In genomic region chr5:32277782-32278181, GRCh38 we compare ENCODE assay signal across 11 cellular contexts. TPM values are rescaled to one million over a fixed set of nuclear protein-coding genes. Genes with fewer than 3 reads are reported as not detected.
DNase-seq lines count a peak whose midpoint lies in the region; ATAC-seq, FAIRE-seq and TF ChIP-seq lines count a peak whose summit lies in the region.
"Had no signal": no experiment of that assay in that cellular context is flagged by ENCODE, and none has a peak within 500 bp of the region (broad histone marks: within the 10 kb centered on the region; RNA-seq: fewer than 3 reads in every experiment).

No MANE protein-coding gene starts in this region.

- H4K5ac ChIP-seq in IMR-90 (ENCODE audit: low read depth, low read length): no peak overlapping the region

- no peak overlapping the region for H2AFZ ChIP-seq in IMR-90 (replicated peaks; ENCODE audit: low read length, poor library complexity)

- H3K4ac ChIP-seq in IMR-90 (ENCODE audit: low read depth, low read length): no peak overlapping the region

- H3K4me3 ChIP-seq in IMR-90 (ENCODE audit: insufficient read depth, low read depth, low read length): no peak overlapping the region
- H3K4me3 ChIP-seq in prostate gland: no peak overlapping the region
- H3K4me3 ChIP-seq: ascending aorta had no signal

- H3K27me3 Mint-ChIP-seq in neural crest cell (ENCODE audit: low read depth): no peaks in the 10 kb centered on the region

- intact Hi-C loops in IMR-90 (cut with micrococcal nuclease): no loop called here
- intact Hi-C loops in prostate gland (cut with DNase I): no loop called here

- no peak overlapping the region for H3K27ac ChIP-seq in IMR-90 (ENCODE audit: insufficient read depth, low read length)
- no peak overlapping the region for H3K27ac ChIP-seq in prostate gland

- H2AK9ac ChIP-seq in IMR-90 (replicated peaks; ENCODE audit: low read depth, low read length, poor library complexity): no peak overlapping the region

- no peak overlapping the region for H3K4me3 Mint-ChIP-seq in neural crest cell

- H3K9me1 ChIP-seq in IMR-90 (ENCODE audit: insufficient read depth, low read length): peaks cover 11% of the 10 kb centered on the region

- no peak for TF ChIP-seq CTCF in IMR-90 (conservative IDR thresholded peaks at IDR 0.05; ENCODE audit: low read depth, low read length)
- TF ChIP-seq CTCF in neural crest cell (conservative IDR thresholded peaks at IDR 0.05): no peak
- no peak for TF ChIP-seq CTCF in prostate gland (IDR thresholded peaks at IDR 0.05)

- H2BK20ac ChIP-seq in IMR-90 (ENCODE audit: low read depth, low read length): no peak overlapping the region

- no peaks in the 10 kb centered on the region for H3K9me3 ChIP-seq in IMR-90 (ENCODE audit: control insufficient read depth, insufficient read depth, low read length)
- no peaks in the 10 kb centered on the region for H3K9me3 ChIP-seq in prostate gland
- H3K9me3 ChIP-seq: ascending aorta had no signal

- peak overlapping the region; percentile 34; the same call in 1 of the 2 replicates for H3K23ac ChIP-seq in IMR-90 (ENCODE audit: low read depth, low read length)

- H3K9me3 Mint-ChIP-seq in neural crest cell: no peaks in the 10 kb centered on the region

- no peak overlapping the region for H2BK5ac ChIP-seq in IMR-90 (ENCODE audit: low read depth, low read length, poor library complexity, severe bottlenecking)

- H3K4me1 Mint-ChIP-seq in neural crest cell: peaks cover 29% of the 10 kb centered on the region

- no peak for FAIRE-seq in GM12891 (lab: Jason Lieb, UNC)

- no peak overlapping the region for H2BK120ac ChIP-seq in IMR-90 (ENCODE audit: low read depth, low read length)

- H3K14ac ChIP-seq in IMR-90 (replicated peaks; ENCODE audit: low read depth, low read length): no peak overlapping the region

- H3K79me1 ChIP-seq in IMR-90 (ENCODE audit: low read depth in 1 of 2, low read length in 2 of 2): peaks cover 37 to 45% of the 10 kb centered on the region in 2 experiments

- no peak for ATAC-seq in IMR-90 (ENCODE audit: low read depth)
- ATAC-seq in HG02763 (IDR thresholded peaks at IDR 0.05; ENCODE audit: unreplicated experiment): no peak

- in situ Hi-C loops in IMR-90 (cut with MboI; ENCODE audit: low sequenced_read_pairs): no loop called here

- no peak overlapping the region for H2AK5ac ChIP-seq in IMR-90 (ENCODE audit: low read depth, low read length)

- H3K18ac ChIP-seq in IMR-90 (ENCODE audit: low read depth, low read length): peak overlapping the region; percentile 30; the same call in 1 of the 2 replicates

- POLR2A ChIA-PET in IMR-90 (lab: Charles Lee; ENCODE audit: unreplicated experiment): no interaction called here

- H4K91ac ChIP-seq in IMR-90 (ENCODE audit: insufficient read depth, low read depth, low read length): no peak overlapping the region

- CTCF ChIA-PET in IMR-90 (lab: Yijun Ruan, JAX): no interaction called here

- no peak overlapping the region for H3K56ac ChIP-seq in IMR-90 (ENCODE audit: extremely low read depth, insufficient read depth, low read length)

- H3K27ac Mint-ChIP-seq in neural crest cell (ENCODE audit: unreplicated experiment): peak overlapping the region; percentile 96

- no peak overlapping the region for H3K9ac ChIP-seq in IMR-90 (ENCODE audit: low read depth, low read length)

- H3K36me3 Mint-ChIP-seq in neural crest cell (ENCODE audit: low read depth): peaks cover 3% of the 10 kb centered on the region

- H3K27me3 ChIP-seq in IMR-90 (ENCODE audit: control insufficient read depth, insufficient read depth, low read length): no peaks in the 10 kb centered on the region
- H3K27me3 ChIP-seq in prostate gland (replicated peaks; ENCODE audit: insufficient read depth): no peaks in the 10 kb centered on the region
- H3K27me3 ChIP-seq: ascending aorta had no signal

- TF ChIP-seq RAD21 in IMR-90 (IDR thresholded peaks at IDR 0.05; ENCODE audit: low read length): no peak

- peaks cover 8% of the 10 kb centered on the region for H3K36me3 ChIP-seq in IMR-90 (ENCODE audit: control insufficient read depth, insufficient read depth, low read length)
- no peaks in the 10 kb centered on the region for H3K36me3 ChIP-seq in prostate gland

- H2BK15ac ChIP-seq in IMR-90 (ENCODE audit: low read depth, low read length): no peak overlapping the region

- H3K4me1 ChIP-seq in IMR-90 (ENCODE audit: control insufficient read depth, insufficient read depth, low read length) (peaks cover 15% of the 10 kb centered on the region), prostate gland (replicated peaks) (peaks cover 8% of the 10 kb centered on the region)

- no peak overlapping the region for H4K8ac ChIP-seq in IMR-90 (ENCODE audit: low read depth in 2 of 2, low read length in 2 of 2)

- no TSS peak for BruUV-seq in IMR-90 (replicated peaks; lab: Mats Ljungman, UMichigan)

- no peak for TF ChIP-seq POLR2A in GM12891 (IDR thresholded peaks at IDR 0.05; ENCODE audit: low read depth, low read length)
- TF ChIP-seq POLR2A in IMR-90 (IDR thresholded peaks at IDR 0.05; ENCODE audit: low read depth, low read length): no peak
- no peak for TF ChIP-seq POLR2A in prostate gland (IDR thresholded peaks at IDR 0.05)

- dilution Hi-C loops in IMR-90 (cut with HindIII; ENCODE audit: low sequenced_read_pairs, unreplicated experiment): no loop called here

- H4K20me1 ChIP-seq in IMR-90 (ENCODE audit: insufficient read depth, low read length): no peaks in the 10 kb centered on the region

- DNase-seq in GM12891 (ENCODE audit: insufficient read length, low spot score) (no peak), IMR-90 (no peak), astrocyte of the hippocampus (ENCODE audit: low read depth, low spot score) (peak; percentile 28), neural crest cell (ENCODE audit: low read depth, low spot score) (no peak), NCI-H2196 (lab: John Stamatoyannopoulos, UW; ENCODE audit: unreplicated experiment) (no peak), SHP77 treated with DMSO at 0.1 percent for 48 hours (lab: John Stamatoyannopoulos, UW) (no peak), prostate gland (ENCODE audit: low spot score) (no peak)
- DNase-seq: DMS153; stimulated activated CD4-positive, alpha-beta T cell treated with anti-CD3 and anti-CD28 coated beads, Interleukin-4, amount 100 ng/mL, for 4 hours had no signal

- H3K4me2 ChIP-seq in IMR-90 (ENCODE audit: low read depth, low read length): no peak overlapping the region

TF ChIP-seq in GM12891, 5 proteins besides CTCF, POLR2A, EP300 and RAD21:
- TF ChIP-seq POU2F2 (IDR thresholded peaks at IDR 0.05; ENCODE audit: low read depth, low read length) (no peak), PAX5 (IDR thresholded peaks at IDR 0.05; ENCODE audit: insufficient read depth, low read length, severe bottlenecking) (peak; percentile 29)

TF ChIP-seq in IMR-90, 13 proteins besides CTCF, POLR2A, EP300 and RAD21:
- TF ChIP-seq BHLHE40 (IDR thresholded peaks at IDR 0.05; ENCODE audit: low read depth, low read length) (no peak), MXI1 (IDR thresholded peaks at IDR 0.05; ENCODE audit: borderline replicate concordance, low read depth, low read length) (no peak), FOS (IDR thresholded peaks at IDR 0.05; ENCODE audit: low read depth, low read length) (no peak), SMC3 (IDR thresholded peaks at IDR 0.05; ENCODE audit: low read depth, low read length) (no peak), CHD1 (IDR thresholded peaks at IDR 0.05; ENCODE audit: low read depth, low read length) (no peak), ELK1 (IDR thresholded peaks at IDR 0.05; ENCODE audit: borderline replicate concordance, low read depth, low read length) (no peak), RCOR1 (IDR thresholded peaks at IDR 0.05; ENCODE audit: insufficient replicate concordance, low read length) (no peak), CEBPB (IDR thresholded peaks at IDR 0.05; ENCODE audit: low read depth, low read length) (no peak), USF2 (IDR thresholded peaks at IDR 0.05; ENCODE audit: low read depth, low read length) (no peak), MAZ (IDR thresholded peaks at IDR 0.05; ENCODE audit: borderline replicate concordance, low read depth, low read length) (no peak), RFX5 (IDR thresholded peaks at IDR 0.05; ENCODE audit: low read depth, low read length) (no peak), MAFK (IDR thresholded peaks at IDR 0.05; ENCODE audit: low read depth, low read length) (no peak), NFE2L2 (IDR thresholded peaks at IDR 0.05; ENCODE audit: low read depth, low read length) (no peak)

RNA-seq across cellular contexts. Expression of gene MTMR12, which starts 35.0 kb away (rescaled TPM):
- polyA plus RNA-seq in GM12891 (2012; ENCODE audit: low read depth, missing spikeins): 6.0 TPM
- total RNA-seq in IMR-90 (2012; rRNA removed) (20.3 and 21.3 TPM in 2 replicates), neural crest cell (23.5 and 28.1 TPM in 2 replicates), prostate gland (10 to 100 TPM; 43.1 to 70.7 TPM)
- polyA plus RNA-seq in IMR-90 (2012; rRNA removed): 10.2 and 11.1 TPM in 2 replicates
- 4.4 and 5.4 TPM in 2 replicates for polyA plus RNA-seq in IMR-90 (2012; cell fraction: cytosol; rRNA removed)
- polyA plus RNA-seq in IMR-90 (2012; cell fraction: nucleus; rRNA removed; ENCODE audit: low replicate concordance): 4.1 and 12.2 TPM in 2 replicates
